Comparison of ENCODE assay signal across 15 cellular contexts in genomic region chr1:157270705-157271274, GRCh38.
"Had no signal": no experiment of that assay in that cellular context is flagged by ENCODE, and none has a peak within 500 bp of the region (broad histone marks: within the 10 kb centered on the region; RNA-seq: fewer than 3 reads in every experiment).

No MANE protein-coding gene starts in this region.

- FAIRE-seq: urothelium cell line had no signal

- H3K27ac ChIP-seq: body of pancreas, coronary artery, epithelial cell of prostate, gastroesophageal sphincter, thoracic aorta had no signal

- H3K4me3 ChIP-seq: body of pancreas, coronary artery, gastroesophageal sphincter, thoracic aorta had no signal

- H3K9me3 ChIP-seq: body of pancreas, gastroesophageal sphincter, thoracic aorta had no signal

- DNase-seq: activated CD4-positive, alpha-beta T cell treated with anti-CD3 and anti-CD28 coated beads, Interleukin-2, amount 10 ng/mL, durations not matched to agents 7 days and 5 days; activated CD4-positive, CD25-positive, alpha-beta regulatory T cell; activated T-cell treated with anti-CD3 and anti-CD28 coated beads, Interleukin-2, amount 50 U/mL, for 1 hour; central memory CD4-positive, alpha-beta T cell; effector CD8-positive, alpha-beta T cell; hippocampal formation; left ventricle myocardium superior; stimulated activated CD4-positive, alpha-beta T cell treated with anti-CD3 and anti-CD28 coated beads, Interleukin-2, amount 100 ng/mL, for 48 hours; stimulated activated naive CD8-positive, alpha-beta T cell treated with anti-CD3 and anti-CD28 coated beads, Interleukin-15, amount 100 ng/mL, for 72 hours had no signal

- H3K36me3 ChIP-seq: gastroesophageal sphincter, thoracic aorta had no signal

- H3K4me1 ChIP-seq: gastroesophageal sphincter had no signal

- ATAC-seq: gastroesophageal sphincter; left ventricle myocardium superior; stimulated activated naive CD8-positive, alpha-beta T cell treated with anti-CD3 and anti-CD28 coated beads, Interleukin-15, amount 100 ng/mL, for 72 hours had no signal

- H3K27me3 ChIP-seq: body of pancreas had no signal
